In the genomic region with DNA sequence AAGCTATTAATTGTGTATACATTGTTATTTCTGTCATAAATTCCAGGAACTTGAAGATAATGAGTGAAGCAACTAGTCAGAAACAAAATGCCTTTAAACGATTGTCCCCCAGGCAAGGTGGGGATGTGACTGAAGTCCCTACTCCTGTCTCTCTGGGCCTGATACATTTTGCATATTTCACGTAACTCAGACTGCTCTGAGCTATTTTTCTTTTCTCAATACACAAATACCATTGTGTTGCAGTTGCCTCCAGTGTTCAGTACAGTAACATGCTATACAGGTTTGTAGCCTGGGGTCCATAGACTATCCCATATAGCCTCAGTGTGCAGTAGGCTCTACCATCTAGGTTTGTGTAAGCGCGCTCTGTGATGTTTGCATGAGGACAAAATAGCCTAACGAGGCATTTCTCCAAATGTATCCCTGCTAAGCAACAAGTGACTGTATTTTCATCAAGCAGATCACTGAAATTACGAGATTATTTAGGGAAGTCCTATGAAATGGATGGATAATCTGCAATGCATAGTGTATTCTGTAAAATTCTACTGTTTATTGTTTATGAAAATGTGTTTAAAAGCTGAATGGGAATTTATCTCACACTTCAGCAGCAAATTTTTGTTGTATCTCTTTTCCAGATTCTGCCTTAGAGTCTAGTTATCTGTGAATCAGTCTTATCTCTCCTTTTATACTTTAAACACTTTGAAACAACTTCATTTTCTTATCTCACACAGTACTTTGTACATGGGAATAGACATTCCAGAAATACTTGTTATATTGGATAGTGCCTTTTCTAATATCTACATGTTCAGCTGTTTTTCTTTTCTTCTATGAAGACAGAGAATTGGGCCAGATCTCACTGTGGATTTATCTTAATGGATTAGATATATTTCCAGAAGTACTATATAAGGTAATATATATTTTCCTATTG, we compare ENCODE assay signal across 21 cellular contexts.
"Had no signal": no experiment of that assay in that cellular context is flagged by ENCODE, and none has a peak within 500 bp of the region (broad histone marks: within the 10 kb centered on the region; RNA-seq: fewer than 3 reads in every experiment).

No MANE protein-coding gene starts in this region.

- ATAC-seq: activated CD8-positive, alpha-beta T cell treated with anti-CD3 and anti-CD28 coated beads, Interleukin-2, amount 10 ng/mL, durations not matched to agents 7 days and 5 days; activated naive CD8-positive, alpha-beta T cell treated with anti-CD3 and anti-CD28 coated beads, Interleukin-2, amount 50 U/mL, for 24 hours; naive thymus-derived CD8-positive, alpha-beta T cell; sciatic nerve; stimulated activated effector memory CD8-positive, alpha-beta T cell treated with anti-CD3 and anti-CD28 coated beads, Interleukin-12 subunit alpha, Interleukin-12 subunit beta, amount 100 ng/mL, for 72 hours had no signal

- H3K27me3 Mint-ChIP-seq: activated CD4-positive, alpha-beta T cell treated with anti-CD3 and anti-CD28 coated beads, Interleukin-2, amount 10 ng/mL, durations not matched to agents 7 days and 5 days; activated naive CD4-positive, alpha-beta T cell treated with anti-CD3 and anti-CD28 coated beads, Interleukin-2, amount 10 ng/mL, durations not matched to agents 7 days and 5 days; activated naive CD8-positive, alpha-beta T cell treated with anti-CD3 and anti-CD28 coated beads, Interleukin-2, amount 50 U/mL, for 24 hours; activated T-cell treated with anti-CD3 and anti-CD28 coated beads, Interleukin-2, amount 50 U/mL, for 24 hours; naive thymus-derived CD8-positive, alpha-beta T cell; type B pancreatic cell had no signal

- FAIRE-seq: TTC549 had no signal

- H3K4me3 Mint-ChIP-seq: activated CD4-positive, alpha-beta T cell treated with anti-CD3 and anti-CD28 coated beads, Interleukin-2, amount 10 ng/mL, durations not matched to agents 7 days and 5 days; activated CD8-positive, alpha-beta T cell treated with anti-CD3 and anti-CD28 coated beads, Interleukin-2, amount 10 ng/mL, durations not matched to agents 7 days and 5 days; activated naive CD4-positive, alpha-beta T cell treated with anti-CD3 and anti-CD28 coated beads, Interleukin-2, amount 10 ng/mL, durations not matched to agents 7 days and 5 days; activated naive CD8-positive, alpha-beta T cell treated with anti-CD3 and anti-CD28 coated beads, Interleukin-2, amount 50 U/mL, for 24 hours; activated T-cell treated with anti-CD3 and anti-CD28 coated beads, Interleukin-2, amount 50 U/mL, for 24 hours; naive thymus-derived CD8-positive, alpha-beta T cell; stimulated activated effector memory CD8-positive, alpha-beta T cell treated with anti-CD3 and anti-CD28 coated beads, Interleukin-12 subunit alpha, Interleukin-12 subunit beta, amount 100 ng/mL, for 72 hours; T-helper 2 cell treated with Interferon-gamma antibody and Interleukin-4, amounts not matched to agents 5 μg/mL and 100 μg/mL, for 36 hours; type B pancreatic cell; WTC11 had no signal

- H3K27ac Mint-ChIP-seq: activated CD4-positive, alpha-beta T cell treated with anti-CD3 and anti-CD28 coated beads, Interleukin-2, amount 10 ng/mL, durations not matched to agents 7 days and 5 days; activated CD8-positive, alpha-beta T cell treated with anti-CD3 and anti-CD28 coated beads, Interleukin-2, amount 10 ng/mL, durations not matched to agents 7 days and 5 days; activated naive CD4-positive, alpha-beta T cell treated with anti-CD3 and anti-CD28 coated beads, Interleukin-2, amount 10 ng/mL, durations not matched to agents 7 days and 5 days; activated naive CD8-positive, alpha-beta T cell treated with anti-CD3 and anti-CD28 coated beads, Interleukin-2, amount 50 U/mL, for 24 hours; activated T-cell treated with anti-CD3 and anti-CD28 coated beads, Interleukin-2, amount 50 U/mL, for 24 hours; naive thymus-derived CD8-positive, alpha-beta T cell; stimulated activated effector memory CD8-positive, alpha-beta T cell treated with anti-CD3 and anti-CD28 coated beads, Interleukin-12 subunit alpha, Interleukin-12 subunit beta, amount 100 ng/mL, for 72 hours; T-helper 2 cell treated with Interferon-gamma antibody and Interleukin-4, amounts not matched to agents 5 μg/mL and 100 μg/mL, for 36 hours; type B pancreatic cell; WTC11 had no signal

- H3K4me3 ChIP-seq: breast epithelium, stomach had no signal

- H3K4me1 ChIP-seq: breast epithelium had no signal

- H3K36me3 Mint-ChIP-seq: naive thymus-derived CD8-positive, alpha-beta T cell; stimulated activated effector memory CD8-positive, alpha-beta T cell treated with anti-CD3 and anti-CD28 coated beads, Interleukin-12 subunit alpha, Interleukin-12 subunit beta, amount 100 ng/mL, for 72 hours; WTC11 had no signal

- H3K36me3 ChIP-seq: breast epithelium, stomach had no signal

- H3K27ac ChIP-seq: breast epithelium, stomach had no signal

- H3K9me3 ChIP-seq: breast epithelium, stomach had no signal

- H3K9me3 Mint-ChIP-seq: activated CD4-positive, alpha-beta T cell treated with anti-CD3 and anti-CD28 coated beads, Interleukin-2, amount 10 ng/mL, durations not matched to agents 7 days and 5 days; activated naive CD4-positive, alpha-beta T cell treated with anti-CD3 and anti-CD28 coated beads, Interleukin-2, amount 10 ng/mL, durations not matched to agents 7 days and 5 days; activated naive CD8-positive, alpha-beta T cell treated with anti-CD3 and anti-CD28 coated beads, Interleukin-2, amount 50 U/mL, for 24 hours; activated T-cell treated with anti-CD3 and anti-CD28 coated beads, Interleukin-2, amount 50 U/mL, for 24 hours; naive thymus-derived CD8-positive, alpha-beta T cell; stimulated activated effector memory CD8-positive, alpha-beta T cell treated with anti-CD3 and anti-CD28 coated beads, Interleukin-12 subunit alpha, Interleukin-12 subunit beta, amount 100 ng/mL, for 72 hours; T-helper 2 cell treated with Interferon-gamma antibody and Interleukin-4, amounts not matched to agents 5 μg/mL and 100 μg/mL, for 36 hours; WTC11 had no signal

- DNase-seq: activated CD4-positive, alpha-beta T cell treated with anti-CD3 and anti-CD28 coated beads, Interleukin-2, amount 10 ng/mL, durations not matched to agents 7 days and 5 days; activated CD8-positive, alpha-beta T cell treated with anti-CD3 and anti-CD28 coated beads, Interleukin-2, amount 10 ng/mL, durations not matched to agents 7 days and 5 days; activated naive CD4-positive, alpha-beta T cell treated with anti-CD3 and anti-CD28 coated beads, Interleukin-2, amount 10 ng/mL, durations not matched to agents 7 days and 5 days; activated naive CD8-positive, alpha-beta T cell treated with anti-CD3 and anti-CD28 coated beads, Interleukin-2, amount 50 U/mL, for 24 hours; activated T-cell treated with anti-CD3 and anti-CD28 coated beads, Interleukin-2, amount 50 U/mL, for 24 hours; aorta; cerebellar nuclear complex; effector CD4-positive, alpha-beta T cell; hippocampal formation; islet precursor cell; mesenchymal stem cell; naive thymus-derived CD8-positive, alpha-beta T cell; stimulated activated CD4-positive, alpha-beta T cell treated with anti-CD3 and anti-CD28 coated beads, Interleukin-4, amount 100 ng/mL, for 24 hours; stomach had no signal

- H3K27me3 ChIP-seq: breast epithelium, stomach had no signal
